ENCODE assay signal across 18 cellular contexts in the genomic region with DNA sequence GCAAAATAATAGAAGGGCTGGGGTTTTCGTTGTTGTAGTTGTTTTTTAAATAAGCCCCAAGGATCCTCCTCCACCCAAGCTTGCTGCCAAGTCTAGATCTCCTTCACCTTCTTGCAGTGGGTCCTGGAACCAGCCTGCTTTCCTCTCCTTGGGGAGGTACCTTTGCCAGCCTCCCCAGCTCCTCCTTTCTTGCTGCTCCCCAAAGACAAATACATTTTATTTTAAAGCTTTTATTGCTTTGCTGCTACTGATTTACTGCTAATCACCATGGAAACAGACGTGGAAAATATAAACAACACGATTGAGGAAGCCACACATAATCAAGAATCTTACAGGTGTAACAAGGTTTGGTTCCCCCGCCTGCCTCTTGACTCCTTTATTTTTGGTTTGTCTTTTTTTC. TPM values are rescaled to one million over a fixed set of nuclear protein-coding genes. Genes with fewer than 3 reads are reported as not detected.
A peak's percentile ranks its signal among the peaks of the same experiment; 100 is the strongest.
DNase-seq lines count a peak whose midpoint lies in the region; FAIRE-seq lines count a peak whose summit lies in the region.
"Had no signal": no experiment of that assay in that cellular context is flagged by ENCODE, and none has a peak within 500 bp of the region (broad histone marks: within the 10 kb centered on the region; RNA-seq: fewer than 3 reads in every experiment).

No MANE protein-coding gene starts in this region.

- H3K9me3 ChIP-seq in small intestine (ENCODE audit: control insufficient read depth, low read depth) (no peaks in the 10 kb centered on the region), neuronal stem cell (replicated peaks in 1 of 2; ENCODE audit: control insufficient read depth in 2 of 2, insufficient read depth in 1 of 2, low read depth in 1 of 2, low read length in 2 of 2) (peaks cover 0 to 3% of the 10 kb centered on the region in 2 donors)
- H3K9me3 ChIP-seq: adrenal gland, lower lobe of right lung had no signal

- no peak overlapping the region for H4K8ac ChIP-seq in neuronal stem cell (ENCODE audit: low read depth, low read length)

- H3K36me3 ChIP-seq in small intestine (ENCODE audit: control insufficient read depth in 2 of 2, insufficient read depth in 2 of 2, low read length in 2 of 2) (no peaks in the 10 kb centered on the region), neuronal stem cell (replicated peaks in 1 of 2; ENCODE audit: control insufficient read depth in 2 of 2, insufficient read depth in 2 of 2, low read length in 2 of 2) (no peaks in the 10 kb centered on the region)
- H3K36me3 ChIP-seq: adrenal gland, cardiac muscle cell, lower lobe of right lung had no signal

- H2AFZ ChIP-seq in neuronal stem cell (ENCODE audit: low read length): no peak overlapping the region

- H3K4me3 ChIP-seq in small intestine (ENCODE audit: low read depth in 1 of 2, low read length in 2 of 2) (no peak overlapping the region), neuronal stem cell (ENCODE audit: low read length in 2 of 2) (no peak overlapping the region)
- H3K4me3 ChIP-seq: adrenal gland, cardiac muscle cell, lower lobe of right lung had no signal

- no peak overlapping the region for H3K9ac ChIP-seq in neuronal stem cell (ENCODE audit: low read depth, low read length, poor library complexity)

- in situ Hi-C loops in KBM-7 (cut with MboI; ENCODE audit: low pct_unique_long_range_greater_than_20kb, low sequenced_read_pairs): no loop called here

- no peaks in the 10 kb centered on the region for H3K4me1 ChIP-seq in small intestine (ENCODE audit: control insufficient read depth in 2 of 2, insufficient read depth in 1 of 2, low read depth in 1 of 2, low read length in 1 of 2)
- H3K4me1 ChIP-seq in neuronal stem cell (ENCODE audit: control insufficient read depth in 2 of 2, insufficient read depth in 1 of 2, low read depth in 1 of 2, low read length in 2 of 2): peaks cover 7 to 14% of the 10 kb centered on the region in 2 donors
- H3K4me1 ChIP-seq: adrenal gland, lower lobe of right lung had no signal

- no peak overlapping the region for H3K14ac ChIP-seq in neuronal stem cell (ENCODE audit: low read length)

- no peak overlapping the region for H2BK15ac ChIP-seq in neuronal stem cell (ENCODE audit: low read length)

- no peak overlapping the region for H3K4me2 ChIP-seq in neuronal stem cell (ENCODE audit: insufficient read depth, low read length, poor library complexity, severe bottlenecking)

- H3K4ac ChIP-seq in neuronal stem cell (ENCODE audit: low read length): no peak overlapping the region

- FAIRE-seq in small intestine (lab: Jason Lieb, UNC): no peak
- no peak for FAIRE-seq in frontal cortex (lab: Jason Lieb, UNC)
- FAIRE-seq: HTR-8/SVneo had no signal

- no peak overlapping the region for H2BK5ac ChIP-seq in neuronal stem cell (ENCODE audit: low read length)

- H2BK12ac ChIP-seq in neuronal stem cell (ENCODE audit: low read length): no peak overlapping the region

- no peak overlapping the region for H2AK5ac ChIP-seq in neuronal stem cell (ENCODE audit: low read depth, low read length)

- H4K91ac ChIP-seq in neuronal stem cell (ENCODE audit: low read depth, low read length, poor library complexity): no peak overlapping the region

- H3K27ac ChIP-seq in small intestine (ENCODE audit: low read depth in 1 of 2, low read length in 1 of 2): no peak overlapping the region
- no peak overlapping the region for H3K27ac ChIP-seq in neuronal stem cell (replicated peaks; ENCODE audit: low read length)
- H3K27ac ChIP-seq: 22Rv1, adrenal gland, cardiac muscle cell, lower lobe of right lung had no signal

- H3K18ac ChIP-seq in neuronal stem cell (ENCODE audit: low read length): no peak overlapping the region

- 7 to 27% (median 15%) methylated on average over 4 of the region's 4 CpGs for WGBS in small intestine, 3 donors
- no CpG with 5 or more reads among the region's 4 CpGs for WGBS in neuronal stem cell (ENCODE audit: extremely low coverage in 2 of 2, insufficient read length in 2 of 2, insufficient replicate concordance in 1 of 2), 2 donors

- no peak overlapping the region for H2BK120ac ChIP-seq in neuronal stem cell (ENCODE audit: low read depth, low read length)

- H3K27me3 ChIP-seq in small intestine (ENCODE audit: control insufficient read depth in 2 of 2, insufficient read depth in 2 of 2, low read length in 2 of 2): peaks cover 0 to 8% of the 10 kb centered on the region in 2 donors
- H3K27me3 ChIP-seq in neuronal stem cell (ENCODE audit: control insufficient read depth in 3 of 3, insufficient read depth in 3 of 3, low read depth in 1 of 3, low read length in 3 of 3): no peaks in the 10 kb centered on the region
- H3K27me3 ChIP-seq: adrenal gland had no signal

- no peak overlapping the region for H3K23ac ChIP-seq in neuronal stem cell (ENCODE audit: low read depth, low read length, poor library complexity)

- H3K79me1 ChIP-seq in neuronal stem cell (ENCODE audit: low read depth, low read length): no peaks in the 10 kb centered on the region

- DNase-seq in DMS53 (lab: John Stamatoyannopoulos, UW) (peak; percentile 24), DMS53 treated with DMSO at 0.1 percent for 48 hours (lab: John Stamatoyannopoulos, UW; ENCODE audit: unreplicated experiment) (no peak), KBM-7 (peak; percentile 27), cerebellar cortex (ENCODE audit: low spot score) (peak; percentile 36), small intestine (peak; percentile 73), neuronal stem cell (ENCODE audit: low spot score) (no peak), frontal cortex (ENCODE audit: low spot score in 2 of 2) (no peak)
- no peak for DNase-seq in stimulated activated CD4-positive, alpha-beta T cell treated with anti-CD3 and anti-CD28 coated beads, Interleukin-4, amount 100 ng/mL, for 1 hour
- DNase-seq: Calu3, immature natural killer cell, lower lobe of right lung, NCI-H1694, posterior cingulate gyrus, T-cell had no signal

RNA-seq across cellular contexts. Expression of a gene that starts 17.4 kb away (rescaled TPM):
- polyA plus RNA-seq in small intestine: 1 to 10 TPM; 3.8 to 6.7 (median 4.5) TPM
- 9.2 TPM for polyA plus RNA-seq in neuronal stem cell (2013, experiment 1 of 2)
- 8.8 TPM for polyA plus RNA-seq in neuronal stem cell (2013, experiment 2 of 2)
- 46.5 TPM for total RNA-seq in frontal cortex

Comparison
In these comparisons a context has a peak if more than half of its experiments do, and no peak if none do; other contexts are left out.
1. DNase-seq: peak in DMS53 (single experiment), KBM-7 (single experiment), cerebellar cortex (single experiment) and small intestine (single experiment); none in DMS53 treated with DMSO at 0.1 percent for 48 hours (single experiment), neuronal stem cell (single experiment), frontal cortex (0 of 2) and stimulated activated CD4-positive, alpha-beta T cell treated with anti-CD3 and anti-CD28 coated beads, Interleukin-4, amount 100 ng/mL, for 1 hour (single experiment).